Comparison of ENCODE assay signal across 8 cellular contexts in genomic region chr2:89840781-89841475, GRCh38.
DNase-seq lines count a peak whose midpoint lies in the region; ATAC-seq, FAIRE-seq and TF ChIP-seq lines count a peak whose summit lies in the region.
"Not testable (repeated sequence)": the region's sequence is repeated elsewhere in the genome, so short reads cannot be mapped to it uniquely, and the experiment has no call there.

No MANE protein-coding gene starts in this region.

- peak; percentile 68 for FAIRE-seq in bronchial epithelial cell (lab: Jason Lieb, UNC)
- FAIRE-seq in HepG2 (lab: Jason Lieb, UNC) = not testable (repeated sequence)
- peak; percentile 13 for FAIRE-seq in urothelium cell line (lab: Jason Lieb, UNC)

- not testable (repeated sequence) for H3K27me3 ChIP-seq in bronchial epithelial cell (ENCODE audit: control insufficient read depth, insufficient read depth, low read length); HepG2 (ENCODE audit: control insufficient read depth in 1 of 2, insufficient read depth in 2 of 2, low read length in 2 of 2)

- not testable (repeated sequence) for H3K9ac ChIP-seq in HepG2 (ENCODE audit: insufficient read depth, low read depth, low read length)

- H3K4me3 ChIP-seq in bronchial epithelial cell (ENCODE audit: low read depth, low read length); HepG2 (replicated peaks in 1 of 3; ENCODE audit: insufficient read depth in 1 of 3, low read depth in 2 of 3, low read length in 3 of 3): not testable (repeated sequence)

- not testable (repeated sequence) for H3K79me2 ChIP-seq in HepG2 (ENCODE audit: insufficient read depth, low read length)

- H3K4me2 ChIP-seq in HepG2 (ENCODE audit: low read depth, low read length) = not testable (repeated sequence)

- in situ Hi-C loops in HepG2 (cut with HindIII; ENCODE audit: extremely low pct_ligation_motif_present, low pct_unique_long_range_greater_than_20kb) = not testable (repeated sequence)

- not testable (repeated sequence) for TF ChIP-seq EP300 in HepG2 (IDR thresholded peaks at IDR 0.05; ENCODE audit: low read depth in 2 of 2, low read length in 2 of 2); HepG2 (CRISPR knock-in tag; IDR thresholded peaks at IDR 0.05; ENCODE audit: borderline replicate concordance)

- intact Hi-C loops in Right ventricle myocardium superior (cut with DNase I); HepG2 (cut with micrococcal nuclease; ENCODE audit: unreplicated experiment); posterior vena cava (cut with DNase I): not testable (repeated sequence)

- 6% methylated on average over 10 of the region's 10 CpGs for WGBS in HepG2 (ENCODE audit: low lambda C conversion rate)

- CTCF ChIA-PET in HepG2 (lab: Yijun Ruan, JAX; ENCODE audit: low intra/inter-chr PET ratio, low total read pairs) = not testable (repeated sequence)

- not testable (repeated sequence) for H3K36me3 ChIP-seq in bronchial epithelial cell (ENCODE audit: control insufficient read depth, insufficient read depth, low read length); HepG2 (replicated peaks in 1 of 2; ENCODE audit: control insufficient read depth in 1 of 2, insufficient read depth in 2 of 2, low read length in 2 of 2)

- H2AFZ ChIP-seq in HepG2 (ENCODE audit: low read length) = not testable (repeated sequence)

- not testable (repeated sequence) for H3K4me1 ChIP-seq in HepG2 (ENCODE audit: insufficient read depth, low read length)

- POLR2A ChIA-PET in HepG2 (lab: Yijun Ruan, JAX) = not testable (repeated sequence)

- not testable (repeated sequence) for BruUV-seq in HepG2 (replicated peaks; lab: Mats Ljungman, UMichigan)

- not testable (repeated sequence) for H4K20me1 ChIP-seq in HepG2 (ENCODE audit: insufficient read depth, low read length)

- not testable (repeated sequence) for DNase-seq in bronchial epithelial cell (ENCODE audit: low read depth); Right ventricle myocardium superior; HepG2 (ENCODE audit: low spot score); urothelium cell line (ENCODE audit: low spot score)
- DNase-seq in posterior vena cava (ENCODE audit: low spot score) = peak; percentile 54

- TF ChIP-seq POLR2A in HepG2 (IDR thresholded peaks at IDR 0.05; ENCODE audit: insufficient read depth in 1 of 2, low read depth in 2 of 2, low read length in 2 of 2) = not testable (repeated sequence)

- H3K27ac ChIP-seq in HepG2 (ENCODE audit: extremely low read length, insufficient read depth, low read length) = not testable (repeated sequence)

- ATAC-seq in GM18858 (IDR thresholded peaks at IDR 0.05; ENCODE audit: unreplicated experiment) = peak; percentile 30
- ATAC-seq in GM21515 (IDR thresholded peaks at IDR 0.05; ENCODE audit: unreplicated experiment) = peak; percentile 39
- ATAC-seq in HG03196 (IDR thresholded peaks at IDR 0.05; ENCODE audit: unreplicated experiment) = peak; percentile 31
- ATAC-seq in Right ventricle myocardium superior (ENCODE audit: poor library complexity) = peak; percentile 59
- peak; percentile 54; the same call in 2 of the 3 replicates for ATAC-seq in HepG2

- H3K9me3 ChIP-seq in HepG2 (ENCODE audit: low read length) = not testable (repeated sequence)

- not testable (repeated sequence) for TF ChIP-seq CTCF in bronchial epithelial cell (IDR thresholded peaks at IDR 0.05; ENCODE audit: insufficient read depth, low read length, severe bottlenecking); HepG2 (CRISPR knock-in tag; IDR thresholded peaks at IDR 0.05)

- TF ChIP-seq RAD21 in HepG2 (CRISPR knock-in tag; IDR thresholded peaks at IDR 0.05) = not testable (repeated sequence)

TF ChIP-seq in HepG2, 621 proteins besides CTCF, POLR2A, EP300 and RAD21 (continues in another document):
- TF ChIP-seq PLRG1 (conservative IDR thresholded peaks at IDR 0.05) = peak; percentile 91; the same call in 1 of the 2 replicates
- 0 out of 2 replicates have a peak, but pooled peaks have one; percentile 32 for TF ChIP-seq FOXA1 (IDR thresholded peaks at IDR 0.05)
- TF ChIP-seq FOXA1 (CRISPR knock-in tag; IDR thresholded peaks at IDR 0.05); FOXP1 (CRISPR knock-in tag; IDR thresholded peaks at IDR 0.05); NONO (CRISPR knock-in tag; conservative IDR thresholded peaks at IDR 0.05); SOX6 (CRISPR knock-in tag; IDR thresholded peaks at IDR 0.05): not testable (repeated sequence)
- TF ChIP-seq FOXP1 (IDR thresholded peaks at IDR 0.05) = peak; percentile 15; the same call in 1 of the 2 replicates
- TF ChIP-seq FOXK2 (IDR thresholded peaks at IDR 0.05) = 0 out of 2 replicates have a peak, but pooled peaks have one; percentile 15
- peak; percentile 28; the same call in 1 of the 2 replicates for TF ChIP-seq RAD51 (IDR thresholded peaks at IDR 0.05; ENCODE audit: borderline replicate concordance)
- TF ChIP-seq NONO (IDR thresholded peaks at IDR 0.05) = 0 out of 2 replicates have a peak, but pooled peaks have one; percentile 26
- 0 out of 2 replicates have a peak, but pooled peaks have one; percentile 58 for TF ChIP-seq IKZF1 (IDR thresholded peaks at IDR 0.05)
- TF ChIP-seq TRIM22 (IDR thresholded peaks at IDR 0.05) = peak; percentile 80; the same call in 1 of the 2 replicates
- TF ChIP-seq SOX6 (IDR thresholded peaks at IDR 0.05) = peak; percentile 87; the same call in 1 of the 2 replicates
- 0 out of 2 replicates have a peak, but pooled peaks have one; percentile 74 for TF ChIP-seq NBN (conservative IDR thresholded peaks at IDR 0.05)
- peak; percentile 17; the same call in 1 of the 2 replicates for TF ChIP-seq PRDM15 (CRISPR knock-in tag; IDR thresholded peaks at IDR 0.05)
